Comparison of ENCODE assay signal across 11 cellular contexts in genomic region chr10:81920213-81920829, GRCh38. TPM values are rescaled to one million over a fixed set of nuclear protein-coding genes. Genes with fewer than 3 reads are reported as not detected.
A peak's percentile ranks its signal among the peaks of the same experiment; 100 is the strongest.
DNase-seq lines count a peak whose midpoint lies in the region; ATAC-seq and TF ChIP-seq lines count a peak whose summit lies in the region.
"Had no signal": no experiment of that assay in that cellular context is flagged by ENCODE, and none has a peak within 500 bp of the region (broad histone marks: within the 10 kb centered on the region; RNA-seq: fewer than 3 reads in every experiment).

No MANE protein-coding gene starts in this region.

- peak; percentile 8 for DNase-seq in activated naive CD4-positive, alpha-beta T cell treated with anti-CD3 and anti-CD28 coated beads for 36 hours
- no peak for DNase-seq in activated naive CD4-positive, alpha-beta T cell treated with Interleukin-2 at 50 U/mL for 16 hours
- DNase-seq in activated CD8-positive, alpha-beta T cell treated with anti-CD3 and anti-CD28 coated beads, Interleukin-2, amount 10 ng/mL, durations not matched to agents 7 days and 5 days, result peak; percentile 22
- DNase-seq in progenitor cell of endocrine pancreas (ENCODE audit: low spot score, unreplicated experiment), result no peak
- DNase-seq in NCI-H524 (lab: John Stamatoyannopoulos, UW), result no peak
- no peak for DNase-seq in SKM-1 treated with dmso at 0.1 percent for 144 hours (lab: John Stamatoyannopoulos, UW; ENCODE audit: unreplicated experiment)
- no peak for DNase-seq in nucleus accumbens (lab: John Stamatoyannopoulos, UW)

- intact Hi-C loops in activated naive CD4-positive, alpha-beta T cell treated with anti-CD3 and anti-CD28 coated beads for 36 hours (cut with micrococcal nuclease), result no loop called here

- H3K4me1 Mint-ChIP-seq in activated naive CD4-positive, alpha-beta T cell treated with anti-CD3 and anti-CD28 coated beads for 36 hours (ENCODE audit: low read depth), result no peaks in the 10 kb centered on the region
- no peaks in the 10 kb centered on the region for H3K4me1 Mint-ChIP-seq in activated CD8-positive, alpha-beta T cell treated with anti-CD3 and anti-CD28 coated beads, Interleukin-2, amount 10 ng/mL, durations not matched to agents 7 days and 5 days (ENCODE audit: low read depth)
- H3K4me1 Mint-ChIP-seq in progenitor cell of endocrine pancreas (ENCODE audit: low read depth), result peaks cover 4% of the 10 kb centered on the region
- H3K4me1 Mint-ChIP-seq: CD4-positive, CD25-positive, alpha-beta regulatory T cell had no signal

- ATAC-seq in HG03025 (IDR thresholded peaks at IDR 0.05; ENCODE audit: low FRiP score, unreplicated experiment), result peak; percentile 55
- ATAC-seq in activated CD8-positive, alpha-beta T cell treated with anti-CD3 and anti-CD28 coated beads, Interleukin-2, amount 10 ng/mL, durations not matched to agents 7 days and 5 days, result no peak
- ATAC-seq: gastroesophageal sphincter had no signal

- POLR2A ChIA-PET in activated CD8-positive, alpha-beta T cell treated with anti-CD3 and anti-CD28 coated beads, Interleukin-2, amount 10 ng/mL, durations not matched to agents 7 days and 5 days (lab: Charles Lee), result no interaction called here

- peak; percentile 65 for TF ChIP-seq CTCF in progenitor cell of endocrine pancreas (IDR thresholded peaks at IDR 0.05; ENCODE audit: unreplicated experiment)

- H3K9me3 Mint-ChIP-seq in activated naive CD4-positive, alpha-beta T cell treated with anti-CD3 and anti-CD28 coated beads for 36 hours, result no peaks in the 10 kb centered on the region
- H3K9me3 Mint-ChIP-seq in activated CD8-positive, alpha-beta T cell treated with anti-CD3 and anti-CD28 coated beads, Interleukin-2, amount 10 ng/mL, durations not matched to agents 7 days and 5 days (ENCODE audit: insufficient read depth), result no peaks in the 10 kb centered on the region
- H3K9me3 Mint-ChIP-seq in progenitor cell of endocrine pancreas (ENCODE audit: low read depth), result no peaks in the 10 kb centered on the region

- no peak overlapping the region for H3K27ac Mint-ChIP-seq in activated naive CD4-positive, alpha-beta T cell treated with anti-CD3 and anti-CD28 coated beads for 36 hours
- no peak overlapping the region for H3K27ac Mint-ChIP-seq in activated CD8-positive, alpha-beta T cell treated with anti-CD3 and anti-CD28 coated beads, Interleukin-2, amount 10 ng/mL, durations not matched to agents 7 days and 5 days
- H3K27ac Mint-ChIP-seq in progenitor cell of endocrine pancreas, result no peak overlapping the region
- H3K27ac Mint-ChIP-seq: CD4-positive, CD25-positive, alpha-beta regulatory T cell had no signal

- H3K27me3 Mint-ChIP-seq in activated naive CD4-positive, alpha-beta T cell treated with anti-CD3 and anti-CD28 coated beads for 36 hours (ENCODE audit: low read depth), result no peaks in the 10 kb centered on the region
- H3K27me3 Mint-ChIP-seq in activated CD8-positive, alpha-beta T cell treated with anti-CD3 and anti-CD28 coated beads, Interleukin-2, amount 10 ng/mL, durations not matched to agents 7 days and 5 days (ENCODE audit: low read depth), result no peaks in the 10 kb centered on the region
- H3K27me3 Mint-ChIP-seq in progenitor cell of endocrine pancreas, result no peaks in the 10 kb centered on the region
- H3K27me3 Mint-ChIP-seq: CD4-positive, CD25-positive, alpha-beta regulatory T cell had no signal

- CTCF ChIA-PET in activated naive CD4-positive, alpha-beta T cell treated with anti-CD3 and anti-CD28 coated beads for 36 hours (lab: Charles Lee), result interaction anchor here (0.7 kb wide), 1 partner anchor 571 kb away, joined by 5 read pairs; no protein-coding TSS in a partner anchor
- CTCF ChIA-PET in activated CD8-positive, alpha-beta T cell treated with anti-CD3 and anti-CD28 coated beads, Interleukin-2, amount 10 ng/mL, durations not matched to agents 7 days and 5 days (lab: Charles Lee), result no interaction called here

- H3K4me3 Mint-ChIP-seq in activated naive CD4-positive, alpha-beta T cell treated with anti-CD3 and anti-CD28 coated beads for 36 hours, result no peak overlapping the region
- no peak overlapping the region for H3K4me3 Mint-ChIP-seq in activated CD8-positive, alpha-beta T cell treated with anti-CD3 and anti-CD28 coated beads, Interleukin-2, amount 10 ng/mL, durations not matched to agents 7 days and 5 days
- H3K4me3 Mint-ChIP-seq in progenitor cell of endocrine pancreas (ENCODE audit: low read depth), result no peak overlapping the region
- H3K4me3 Mint-ChIP-seq: CD4-positive, CD25-positive, alpha-beta regulatory T cell had no signal

- no peaks in the 10 kb centered on the region for H3K36me3 Mint-ChIP-seq in activated naive CD4-positive, alpha-beta T cell treated with anti-CD3 and anti-CD28 coated beads for 36 hours (ENCODE audit: low read depth)
- no peaks in the 10 kb centered on the region for H3K36me3 Mint-ChIP-seq in activated CD8-positive, alpha-beta T cell treated with anti-CD3 and anti-CD28 coated beads, Interleukin-2, amount 10 ng/mL, durations not matched to agents 7 days and 5 days (ENCODE audit: low read depth)
- peaks cover 2% of the 10 kb centered on the region for H3K36me3 Mint-ChIP-seq in progenitor cell of endocrine pancreas (ENCODE audit: insufficient read depth)
- H3K36me3 Mint-ChIP-seq: CD4-positive, CD25-positive, alpha-beta regulatory T cell had no signal

RNA-seq across cellular contexts. Expression of gene NRG3, which starts 45.3 kb away (rescaled TPM):
- not detected for total RNA-seq in activated naive CD4-positive, alpha-beta T cell treated with anti-CD3 and anti-CD28 coated beads for 36 hours
- total RNA-seq in activated CD8-positive, alpha-beta T cell treated with anti-CD3 and anti-CD28 coated beads, Interleukin-2, amount 10 ng/mL, durations not matched to agents 7 days and 5 days, result not detected
- total RNA-seq in progenitor cell of endocrine pancreas, result 29.5 and 32.2 TPM in 2 replicates
- total RNA-seq: CD4-positive, CD25-positive, alpha-beta regulatory T cell; SJSA1 had no signal

Comparison
In these comparisons a context has a peak if more than half of its experiments do, and no peak if none do; other contexts are left out.
1. DNase-seq: peak in activated naive CD4-positive, alpha-beta T cell treated with anti-CD3 and anti-CD28 coated beads for 36 hours (single experiment) and activated CD8-positive, alpha-beta T cell treated with anti-CD3 and anti-CD28 coated beads, Interleukin-2, amount 10 ng/mL, durations not matched to agents 7 days and 5 days (single experiment); none in activated naive CD4-positive, alpha-beta T cell treated with Interleukin-2 at 50 U/mL for 16 hours (single experiment), progenitor cell of endocrine pancreas (single experiment), NCI-H524 (0 of 2), SKM-1 treated with dmso at 0.1 percent for 144 hours (single experiment) and nucleus accumbens (0 of 56).
2. RNA of gene NRG3, which starts 45.3 kb away (total RNA-seq): 29.5 to 32.2 TPM in progenitor cell of endocrine pancreas; not detected in activated naive CD4-positive, alpha-beta T cell treated with anti-CD3 and anti-CD28 coated beads for 36 hours and not detected in activated CD8-positive, alpha-beta T cell treated with anti-CD3 and anti-CD28 coated beads, Interleukin-2, amount 10 ng/mL, durations not matched to agents 7 days and 5 days; every median in the first group is over 10 times any median in the second.